8 cellular contexts compared by ENCODE assay signal in genomic region chr15:89749951-89750559, GRCh38. TPM values are rescaled to one million over a fixed set of nuclear protein-coding genes. Genes with fewer than 3 reads are reported as not detected.
DNase-seq lines count a peak whose midpoint lies in the region; ATAC-seq and TF ChIP-seq lines count a peak whose summit lies in the region.

No MANE protein-coding gene starts in this region.

- no peak for TF ChIP-seq CTCF in osteoblast (IDR thresholded peaks at IDR 0.05; ENCODE audit: extremely low read depth, low read depth, low read length)
- no peak for TF ChIP-seq CTCF in GM10248 (IDR thresholded peaks at IDR 0.05; ENCODE audit: control extremely low read depth, extremely low read depth, low read depth, missing control alignments)

- POLR2A ChIA-PET in GM10248 (lab: Yijun Ruan, JAX) = no interaction called here

- no peak overlapping the region for H3K27ac ChIP-seq in SJSA1
- no peak overlapping the region for H3K27ac ChIP-seq in osteoblast (ENCODE audit: low read depth, low read length)

- no peak for ATAC-seq in GM19455 (IDR thresholded peaks at IDR 0.05; ENCODE audit: unreplicated experiment)

- no peaks in the 10 kb centered on the region for H3K79me2 ChIP-seq in osteoblast (ENCODE audit: insufficient read depth, low read length)

- no peaks in the 10 kb centered on the region for H4K20me1 ChIP-seq in osteoblast (ENCODE audit: insufficient read depth, low read length)

- in situ Hi-C loops in HAP-1 (cut with MboI; ENCODE audit: low sequenced_read_pairs) = no loop called here

- H3K4me3 ChIP-seq in HAP-1 = peak overlapping the region; percentile 36
- H3K4me3 ChIP-seq in SJSA1 = peak overlapping the region; percentile 52
- peak overlapping the region; percentile 82 for H3K4me3 ChIP-seq in osteoblast (ENCODE audit: insufficient read depth, low read length)

- peak overlapping the region; percentile 77 for H3K4me2 ChIP-seq in osteoblast (ENCODE audit: insufficient read depth, low read length)

- H3K9me3 ChIP-seq in HAP-1 = no peaks in the 10 kb centered on the region
- no peaks in the 10 kb centered on the region for H3K9me3 ChIP-seq in SJSA1 (replicated peaks)
- no peaks in the 10 kb centered on the region for H3K9me3 ChIP-seq in osteoblast (ENCODE audit: low read depth, low read length)

- CTCF ChIA-PET in GM10248 (lab: Yijun Ruan, JAX) = interaction anchor here (1.0 to 6.1 kb wide), 10 partner anchors 9 to 322 kb away, joined by 3 to 45 read pairs (median 6); no protein-coding TSS in a partner anchor

- DNase-seq in DMS53 (lab: John Stamatoyannopoulos, UW) = peak; percentile 52
- DNase-seq in HAP-1 (ENCODE audit: low spot score in 2 of 2) = peak in 1 of 2 experiments; percentile 47
- DNase-seq in SJSA1 (ENCODE audit: low read depth in 1 of 2, low spot score in 2 of 2) = no peak
- DNase-seq in erythroblast (lab: John Stamatoyannopoulos, UW) = peak; percentile 15 to 27
- peak; percentile 76 for DNase-seq in osteoblast (ENCODE audit: insufficient read length, low spot score, missing footprints)
- DNase-seq in GM10248 (ENCODE audit: extremely low spot score) = no peak
- no peak for DNase-seq in stimulated activated CD4-positive, alpha-beta T cell treated with anti-CD3 and anti-CD28 coated beads, Interleukin-1b, Interleukin-23, amount 100 ng/mL, for 48 hours

- H3K36me3 ChIP-seq in HAP-1 (replicated peaks) (no peaks in the 10 kb centered on the region), SJSA1 (no peaks in the 10 kb centered on the region), osteoblast (ENCODE audit: insufficient read depth, low read length) (no peaks in the 10 kb centered on the region)

- no peak for TF ChIP-seq POLR2A in erythroblast (IDR thresholded peaks at IDR 0.05; ENCODE audit: low read length)

- H2AFZ ChIP-seq in osteoblast (ENCODE audit: low read length) = peak overlapping the region; percentile 93

- H3K27me3 ChIP-seq in HAP-1 (ENCODE audit: low read depth) (no peaks in the 10 kb centered on the region), SJSA1 (replicated peaks) (no peaks in the 10 kb centered on the region), osteoblast (ENCODE audit: insufficient read depth, low read length) (peaks cover 3% of the 10 kb centered on the region)

- H3K4me1 ChIP-seq in HAP-1 (peaks cover 29% of the 10 kb centered on the region), SJSA1 (replicated peaks) (peaks cover 26% of the 10 kb centered on the region), osteoblast (ENCODE audit: insufficient read depth, low read length) (no peaks in the 10 kb centered on the region)

RNA-seq across cellular contexts. Expression of gene MESP1, which starts 1.0 kb away (rescaled TPM):
- total RNA-seq in SJSA1 (2014; rRNA removed; shearing (Covaris generic)) = 0.26 TPM in 1 of 2 replicates, not detected in the other
- total RNA-seq in osteoblast = under 0.01 TPM in 2 replicates

RNA-seq across cellular contexts. Expression of gene MESP2, which starts 26.1 kb away (rescaled TPM):
- total RNA-seq in SJSA1 (2014; rRNA removed; shearing (Covaris generic)) = not detected in 2 replicates
- total RNA-seq in osteoblast = 0.72 and 1.5 TPM in 2 replicates

RNA-seq across cellular contexts. Expression of gene WDR93, which starts 59.4 kb away (rescaled TPM):
- total RNA-seq in SJSA1 (2014; rRNA removed; shearing (Covaris generic)) = 0.05 TPM in 1 of 2 replicates, not detected in the other
- under 0.01 and 0.36 TPM in 2 replicates for total RNA-seq in osteoblast

RNA-seq across cellular contexts. Expression of gene PEX11A, which starts 59.5 kb away (rescaled TPM):
- total RNA-seq in SJSA1 (2014; rRNA removed; shearing (Covaris generic)) = 4.8 and 15.0 TPM in 2 replicates
- 4.0 and 5.0 TPM in 2 replicates for total RNA-seq in osteoblast

Comparison
In these comparisons a context has a peak if more than half of its experiments do, and no peak if none do; other contexts are left out.
1. DNase-seq: peak in DMS53 (single experiment), erythroblast (2 of 2) and osteoblast (single experiment); none in SJSA1 (0 of 2), GM10248 (single experiment) and stimulated activated CD4-positive, alpha-beta T cell treated with anti-CD3 and anti-CD28 coated beads, Interleukin-1b, Interleukin-23, amount 100 ng/mL, for 48 hours (single experiment).
2. Peak in every context shown above with its lines, with median percentiles within 50 percentile points of each other: H3K4me3 ChIP-seq.